In the genomic region with DNA sequence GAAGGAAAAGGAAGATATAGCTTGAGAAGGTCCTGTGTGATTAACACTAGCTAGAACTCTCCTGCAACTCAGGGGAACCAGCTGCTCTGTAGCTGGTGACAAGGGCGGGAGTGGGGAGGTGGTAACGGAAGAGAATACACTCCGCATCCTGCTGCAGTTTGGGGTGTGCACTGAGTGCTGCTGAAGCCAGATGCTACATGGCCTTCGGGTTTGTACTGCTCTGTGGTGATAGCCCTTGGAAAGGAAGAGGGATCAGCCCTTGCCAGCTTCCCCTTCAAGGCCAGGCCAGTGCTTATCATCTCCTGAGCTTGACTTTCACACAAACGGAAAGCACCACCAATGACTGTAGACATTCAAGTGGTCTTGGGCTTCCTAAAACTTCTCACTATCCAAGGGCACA, we compare ENCODE assay signal across 22 cellular contexts. TPM values are rescaled to one million over a fixed set of nuclear protein-coding genes. Genes with fewer than 3 reads are reported as not detected.
A peak's percentile ranks its signal among the peaks of the same experiment; 100 is the strongest.
DNase-seq lines count a peak whose midpoint lies in the region; ATAC-seq and TF ChIP-seq lines count a peak whose summit lies in the region.
"Had no signal": no experiment of that assay in that cellular context is flagged by ENCODE, and none has a peak within 500 bp of the region (broad histone marks: within the 10 kb centered on the region; RNA-seq: fewer than 3 reads in every experiment).

No MANE protein-coding gene starts in this region.

- H3K27me3 Mint-ChIP-seq in nephron (ENCODE audit: low read depth): peaks cover 4% of the 10 kb centered on the region
- no peaks in the 10 kb centered on the region for H3K27me3 Mint-ChIP-seq in nephron progenitor cell (ENCODE audit: low read depth, poor library complexity)
- H3K27me3 Mint-ChIP-seq: CD4-positive, alpha-beta memory T cell had no signal

- BruUV-seq in Panc1 (replicated peaks; lab: Mats Ljungman, UMichigan): no TSS peak

- H3K27me3 ChIP-seq in Panc1 (ENCODE audit: control insufficient read depth, insufficient read depth, low read length) (no peaks in the 10 kb centered on the region), prostate gland (replicated peaks; ENCODE audit: insufficient read depth) (no peaks in the 10 kb centered on the region)
- H3K27me3 ChIP-seq: BLaER1 treated with 17β-estradiol and CSF1 and Interleukin-3, amounts not matched to agents 10 nM and 100 nM; Peyer's patch; SJCRH30 had no signal

- intact Hi-C loops in Panc1 (cut with micrococcal nuclease; ENCODE audit: unreplicated experiment) (no loop called here), prostate gland (cut with DNase I) (no loop called here)

- TF ChIP-seq POLR2A in prostate gland (IDR thresholded peaks at IDR 0.05): no peak

- no peaks in the 10 kb centered on the region for H3K36me3 ChIP-seq in Panc1 (ENCODE audit: control insufficient read depth, insufficient read depth, low read length)
- no peaks in the 10 kb centered on the region for H3K36me3 ChIP-seq in prostate gland
- H3K36me3 ChIP-seq: BLaER1 treated with 17β-estradiol and CSF1 and Interleukin-3, amounts not matched to agents 10 nM and 100 nM; Peyer's patch; SJCRH30 had no signal

- peaks cover 15% of the 10 kb centered on the region for H3K4me1 ChIP-seq in Panc1 (ENCODE audit: control insufficient read depth, insufficient read depth, low read length)
- H3K4me1 ChIP-seq in prostate gland (replicated peaks): no peaks in the 10 kb centered on the region
- H3K4me1 ChIP-seq: Peyer's patch had no signal

- POLR2A ChIA-PET in Panc1 (lab: Charles Lee): no interaction called here

- H3K9me3 ChIP-seq in Panc1 (ENCODE audit: control insufficient read depth, insufficient read depth, low read depth, low read length) (no peaks in the 10 kb centered on the region), prostate gland (no peaks in the 10 kb centered on the region)
- H3K9me3 ChIP-seq: BLaER1 treated with 17β-estradiol and CSF1 and Interleukin-3, amounts not matched to agents 10 nM and 100 nM; Peyer's patch; SJCRH30 had no signal

- no peaks in the 10 kb centered on the region for H3K36me3 Mint-ChIP-seq in nephron (ENCODE audit: low read depth)
- no peaks in the 10 kb centered on the region for H3K36me3 Mint-ChIP-seq in nephron progenitor cell (ENCODE audit: low read depth)
- H3K36me3 Mint-ChIP-seq: CD4-positive, alpha-beta memory T cell had no signal

- no peak overlapping the region for H3K27ac ChIP-seq in Panc1 (ENCODE audit: low read length)
- no peak overlapping the region for H3K27ac ChIP-seq in prostate gland
- H3K27ac ChIP-seq: BLaER1 treated with 17β-estradiol and CSF1 and Interleukin-3, amounts not matched to agents 10 nM and 100 nM; GM23248; Peyer's patch; SJCRH30 had no signal

- CTCF ChIA-PET in Panc1 (lab: Charles Lee): no interaction called here

- 87% methylated on average over 5 of the region's 5 CpGs for WGBS in prostate gland

- H3K4me1 Mint-ChIP-seq in nephron (peaks cover 42% of the 10 kb centered on the region), nephron progenitor cell (peaks cover 6% of the 10 kb centered on the region)

- TF ChIP-seq CTCF in Panc1 (IDR thresholded peaks at IDR 0.05): no peak
- no peak for TF ChIP-seq CTCF in nephron (IDR thresholded peaks at IDR 0.05; ENCODE audit: unreplicated experiment in 3 of 3)
- TF ChIP-seq CTCF in prostate gland (IDR thresholded peaks at IDR 0.05): no peak
- no peak for TF ChIP-seq CTCF in nephron progenitor cell (IDR thresholded peaks at IDR 0.05)

- ATAC-seq in Panc1: 0 out of 2 replicates have a peak, but pooled peaks have one; percentile 35
- ATAC-seq: GM12878 had no signal

- in situ Hi-C loops in Panc1 (cut with HindIII; ENCODE audit: low pct_unique_long_range_greater_than_20kb, low sequenced_read_pairs): no loop called here

- H3K27ac Mint-ChIP-seq in nephron: peak overlapping the region; percentile 39 to 92 (median 89)
- H3K27ac Mint-ChIP-seq in nephron progenitor cell: no peak overlapping the region
- H3K27ac Mint-ChIP-seq: CD4-positive, alpha-beta memory T cell; H9 had no signal

- H3K4me3 Mint-ChIP-seq in nephron (no peak overlapping the region), nephron progenitor cell (no peak overlapping the region)
- H3K4me3 Mint-ChIP-seq: CD4-positive, alpha-beta memory T cell; H9; HFFc6 had no signal

- H3K4me3 ChIP-seq in Panc1 (ENCODE audit: low read depth in 2 of 2, low read length in 2 of 2): no peak overlapping the region
- no peak overlapping the region for H3K4me3 ChIP-seq in prostate gland
- H3K4me3 ChIP-seq: BLaER1 treated with 17β-estradiol and CSF1 and Interleukin-3, amounts not matched to agents 10 nM and 100 nM; GM12878; GM23248; Peyer's patch; SJCRH30 had no signal

- H3K9me3 Mint-ChIP-seq in nephron: no peaks in the 10 kb centered on the region
- no peaks in the 10 kb centered on the region for H3K9me3 Mint-ChIP-seq in nephron progenitor cell
- H3K9me3 Mint-ChIP-seq: CD4-positive, alpha-beta memory T cell; H9; HFFc6 had no signal

- DNase-seq in DMS53 (lab: John Stamatoyannopoulos, UW): peak; percentile 24
- no peak for DNase-seq in DMS53 treated with DMSO at 0.1 percent for 48 hours (lab: John Stamatoyannopoulos, UW; ENCODE audit: unreplicated experiment)
- peak; percentile 83 for DNase-seq in CMK (ENCODE audit: low read depth)
- DNase-seq in Panc1 (ENCODE audit: low read depth, low spot score): no peak
- no peak for DNase-seq in prostate gland (ENCODE audit: low spot score)
- DNase-seq in nephron progenitor cell: no peak
- DNase-seq: 8988T; CD4-positive, alpha-beta memory T cell; DND-41; GM23248; H9; HFFc6; Kasumi-1; NCI-H1417; NCI-H1694 treated with DMSO at 0.1 percent for 48 hours; NCI-H2081 treated with DMSO at 0.1 percent for 48 hours; NCI-H748 treated with DMSO at 0.1 percent for 48 hours; Peyer's patch; SJCRH30 had no signal

RNA-seq across cellular contexts. Expression of a gene that starts 34.3 kb away (rescaled TPM):
- total RNA-seq in Panc1 (2021; ENCODE audit: unreplicated experiment): 14.5 TPM
- polyA plus RNA-seq in Panc1 (2012; ENCODE audit: insufficient read length): 7.7 TPM
- 1 to 10 TPM; 2.3 to 3.4 TPM for total RNA-seq in prostate gland

Comparison
In these comparisons a context has a peak if more than half of its experiments do, and no peak if none do; other contexts are left out.
1. DNase-seq: peak in DMS53 (single experiment) and CMK (single experiment); none in DMS53 treated with DMSO at 0.1 percent for 48 hours (single experiment), Panc1 (single experiment), prostate gland (single experiment) and nephron progenitor cell (single experiment).